ENCODE assay signal across 1 cellular context in genomic region chr7:151011097-151011409, GRCh38.
TF ChIP-seq lines count a peak whose summit lies in the region.

No MANE protein-coding gene starts in this region.

TF ChIP-seq in H1, 55 proteins besides CTCF, POLR2A, EP300 and RAD21:
- TF ChIP-seq RNF2 (IDR thresholded peaks at IDR 0.05; ENCODE audit: borderline replicate concordance, low read depth, low read length, missing control alignments, poor library complexity, severe bottlenecking) = no peak
- TF ChIP-seq BCL11A (IDR thresholded peaks at IDR 0.05; ENCODE audit: low read depth in 2 of 2, low read length in 2 of 2) = no peak
- TF ChIP-seq TBP (IDR thresholded peaks at IDR 0.05; ENCODE audit: low read depth, low read length) = no peak
